15 cellular contexts compared by ENCODE assay signal in the genomic region with DNA sequence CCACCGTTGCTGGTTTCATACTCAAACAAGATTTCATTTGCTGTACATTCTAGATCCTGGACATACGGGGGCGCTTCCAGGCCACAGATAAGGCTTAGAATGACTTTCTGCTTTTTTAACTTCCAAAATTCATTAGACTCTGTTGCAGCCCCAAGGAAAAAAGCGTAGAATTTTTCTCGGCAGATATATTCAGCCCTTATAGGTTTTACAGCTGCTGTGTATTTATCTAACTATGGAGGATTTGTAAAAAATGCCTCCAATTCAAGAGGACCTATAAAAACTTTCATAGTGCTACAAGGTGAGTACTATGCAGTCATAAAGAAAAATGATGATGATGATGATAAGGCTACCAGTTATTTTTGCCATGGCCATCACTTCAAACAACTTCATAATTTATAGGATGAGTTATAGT. TPM values are rescaled to one million over a fixed set of nuclear protein-coding genes. Genes with fewer than 3 reads are reported as not detected.
DNase-seq lines count a peak whose midpoint lies in the region; ATAC-seq and TF ChIP-seq lines count a peak whose summit lies in the region.
"Had no signal": no experiment of that assay in that cellular context is flagged by ENCODE, and none has a peak within 500 bp of the region (broad histone marks: within the 10 kb centered on the region; RNA-seq: fewer than 3 reads in every experiment).

No MANE protein-coding gene starts in this region.

- DNase-seq in Daoy (ENCODE audit: low read depth), result peak; percentile 15
- DNase-seq in HT1080 (ENCODE audit: low read depth), result peak; percentile 24
- DNase-seq in RPMI8226, result peak; percentile 12
- peak; percentile 37 for DNase-seq in fibroblast of the aortic adventitia (ENCODE audit: low read depth)
- DNase-seq in naive thymus-derived CD4-positive, alpha-beta T cell, result no peak
- DNase-seq in activated CD4-positive, CD25-positive, alpha-beta regulatory T cell (lab: John Stamatoyannopoulos, UW), result no peak
- DNase-seq in activated T-cell treated with anti-CD3 and anti-CD28 coated beads, Interleukin-2, amount 50 U/mL, for 48 hours, result no peak
- DNase-seq: activated naive CD4-positive, alpha-beta T cell treated with anti-CD3 and anti-CD28 coated beads for 36 hours; effector CD8-positive, alpha-beta T cell; GOT3; hippocampal formation; mesenchymal stem cell; NCI-H1417; testis had no signal

- no peak overlapping the region for H3K27ac Mint-ChIP-seq in naive thymus-derived CD4-positive, alpha-beta T cell
- H3K27ac Mint-ChIP-seq: activated naive CD4-positive, alpha-beta T cell treated with anti-CD3 and anti-CD28 coated beads for 36 hours had no signal

- no peaks in the 10 kb centered on the region for H3K27me3 ChIP-seq in naive thymus-derived CD4-positive, alpha-beta T cell (ENCODE audit: control insufficient read depth in 2 of 2, insufficient read depth in 2 of 2, low read length in 2 of 2)
- H3K27me3 ChIP-seq: testis had no signal

- H3K36me3 ChIP-seq in naive thymus-derived CD4-positive, alpha-beta T cell (ENCODE audit: control insufficient read depth in 2 of 3, insufficient read depth in 3 of 3, low read length in 3 of 3), result no peaks in the 10 kb centered on the region

- H3K4me3 ChIP-seq in fibroblast of the aortic adventitia (ENCODE audit: low read depth, low read length), result no peak overlapping the region
- H3K4me3 ChIP-seq in naive thymus-derived CD4-positive, alpha-beta T cell (ENCODE audit: low read length), result no peak overlapping the region
- H3K4me3 ChIP-seq: testis had no signal

- H3K4me1 Mint-ChIP-seq in naive thymus-derived CD4-positive, alpha-beta T cell, result no peaks in the 10 kb centered on the region

- POLR2A ChIA-PET in naive thymus-derived CD4-positive, alpha-beta T cell (lab: Charles Lee), result no interaction called here

- no peak overlapping the region for H3K4me3 Mint-ChIP-seq in naive thymus-derived CD4-positive, alpha-beta T cell
- H3K4me3 Mint-ChIP-seq: activated naive CD4-positive, alpha-beta T cell treated with anti-CD3 and anti-CD28 coated beads for 36 hours had no signal

- intact Hi-C loops in naive thymus-derived CD4-positive, alpha-beta T cell (cut with micrococcal nuclease), result no loop called here

- peak; percentile 41 for TF ChIP-seq CTCF in fibroblast of the aortic adventitia (IDR thresholded peaks at IDR 0.05; ENCODE audit: insufficient read depth, low read length)

- H3K27ac ChIP-seq in naive thymus-derived CD4-positive, alpha-beta T cell (ENCODE audit: low read depth, low read length), result no peak overlapping the region
- H3K27ac ChIP-seq: testis had no signal

- no peak for ATAC-seq in naive thymus-derived CD4-positive, alpha-beta T cell
- ATAC-seq in HG02588 (IDR thresholded peaks at IDR 0.05; ENCODE audit: unreplicated experiment), result no peak

- peaks cover 0 to 3% (median 0%) of the 10 kb centered on the region in 11 donors for H3K9me3 Mint-ChIP-seq in naive thymus-derived CD4-positive, alpha-beta T cell
- H3K9me3 Mint-ChIP-seq: activated naive CD4-positive, alpha-beta T cell treated with anti-CD3 and anti-CD28 coated beads for 36 hours had no signal

- H3K9me3 ChIP-seq in naive thymus-derived CD4-positive, alpha-beta T cell (ENCODE audit: control insufficient read depth in 2 of 3, low read length in 3 of 3), result no peaks in the 10 kb centered on the region
- H3K9me3 ChIP-seq: testis had no signal

- peaks cover 0 to 25% (median 0%) of the 10 kb centered on the region in 5 donors for H3K27me3 Mint-ChIP-seq in naive thymus-derived CD4-positive, alpha-beta T cell

- CTCF ChIA-PET in naive thymus-derived CD4-positive, alpha-beta T cell (lab: Charles Lee), result no interaction called here

- no peaks in the 10 kb centered on the region for H3K36me3 Mint-ChIP-seq in naive thymus-derived CD4-positive, alpha-beta T cell

- H3K4me1 ChIP-seq in naive thymus-derived CD4-positive, alpha-beta T cell (ENCODE audit: control insufficient read depth in 2 of 2, insufficient read depth in 2 of 2, low read length in 2 of 2), result no peaks in the 10 kb centered on the region
- H3K4me1 ChIP-seq: testis had no signal

RNA-seq across cellular contexts. Expression of gene SLC30A10, which starts 51.6 kb away (rescaled TPM):
- not detected in 2 replicates for total RNA-seq in Daoy (2014; rRNA removed; shearing (Covaris generic))
- not detected in 2 replicates for total RNA-seq in HT1080 (2014; rRNA removed; shearing (Covaris generic))
- polyA plus RNA-seq in HT1080 (2015; cell fraction: cytosol; rRNA removed), result not detected in 2 replicates
- polyA plus RNA-seq in HT1080 (2015; cell fraction: nucleus; rRNA removed), result not detected in 2 replicates
- 0.45 TPM in 1 of 2 replicates, not detected in the other for total RNA-seq in fibroblast of the aortic adventitia (ENCODE audit: low replicate concordance)
- total RNA-seq in naive thymus-derived CD4-positive, alpha-beta T cell, result not detected
- polyA plus RNA-seq in naive thymus-derived CD4-positive, alpha-beta T cell, result not detected
- total RNA-seq: activated naive CD4-positive, alpha-beta T cell treated with anti-CD3 and anti-CD28 coated beads for 36 hours had no signal

Comparison
In these comparisons a context has a peak if more than half of its experiments do, and no peak if none do; other contexts are left out.
1. DNase-seq: peak in Daoy (single experiment), HT1080 (single experiment), RPMI8226 (single experiment) and fibroblast of the aortic adventitia (single experiment); none in naive thymus-derived CD4-positive, alpha-beta T cell (0 of 9), activated CD4-positive, CD25-positive, alpha-beta regulatory T cell (0 of 4) and activated T-cell treated with anti-CD3 and anti-CD28 coated beads, Interleukin-2, amount 50 U/mL, for 48 hours (0 of 2).